ENCODE assay signal across 7 cellular contexts in the genomic region with DNA sequence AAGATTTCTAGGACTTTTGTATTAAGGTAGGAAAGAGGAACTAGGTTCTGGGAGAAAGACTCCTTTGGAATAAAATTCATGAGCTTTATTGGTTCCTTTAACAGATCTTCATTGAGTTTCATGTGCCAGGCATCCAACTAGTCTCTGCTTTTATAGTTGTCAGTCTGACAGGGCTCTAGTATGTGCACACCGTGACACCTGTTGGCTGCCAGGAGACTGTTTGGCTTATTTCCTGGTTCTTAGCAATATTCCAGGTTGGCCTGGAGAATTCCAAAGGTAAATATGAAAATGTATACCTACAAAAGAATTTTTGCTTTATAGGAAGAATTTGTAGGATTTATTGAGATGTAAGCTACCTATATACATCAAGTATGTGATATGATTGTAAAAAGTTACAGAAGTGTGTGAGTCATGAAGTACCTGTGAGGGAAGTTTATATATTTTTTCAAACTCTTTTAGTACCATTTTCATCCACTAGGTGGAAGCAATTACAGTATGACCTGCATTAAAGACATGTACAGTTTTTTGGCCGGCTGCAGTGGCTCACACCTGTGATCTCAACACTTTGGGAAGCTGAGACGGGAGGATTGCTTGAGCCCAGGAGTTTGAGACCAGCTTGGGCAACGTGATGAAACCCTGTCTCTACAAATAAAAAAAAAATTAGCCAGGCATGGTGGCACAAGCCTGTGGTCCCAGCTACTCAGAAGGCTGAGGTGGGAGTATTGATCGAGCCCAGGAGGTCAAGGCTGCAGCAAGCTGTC. TPM values are rescaled to one million over a fixed set of nuclear protein-coding genes. Genes with fewer than 3 reads are reported as not detected.
DNase-seq lines count a peak whose midpoint lies in the region; ATAC-seq and TF ChIP-seq lines count a peak whose summit lies in the region.

No MANE protein-coding gene starts in this region.

- 56% methylated on average over 5 of the region's 5 CpGs for WGBS in smooth muscle cell (ENCODE audit: low lambda C conversion rate)

- no peaks in the 10 kb centered on the region for H3K27me3 Mint-ChIP-seq in activated naive CD8-positive, alpha-beta T cell treated with anti-CD3 and anti-CD28 coated beads, Interleukin-2, amount 10 ng/mL, durations not matched to agents 7 days and 5 days

- no peaks in the 10 kb centered on the region for H3K79me2 ChIP-seq in smooth muscle cell (ENCODE audit: low read depth)

- H3K4me2 ChIP-seq in smooth muscle cell, result no peak overlapping the region

- peaks cover 6% of the 10 kb centered on the region for H3K36me3 Mint-ChIP-seq in activated naive CD8-positive, alpha-beta T cell treated with anti-CD3 and anti-CD28 coated beads, Interleukin-2, amount 10 ng/mL, durations not matched to agents 7 days and 5 days

- POLR2A ChIA-PET in activated naive CD8-positive, alpha-beta T cell treated with anti-CD3 and anti-CD28 coated beads, Interleukin-2, amount 10 ng/mL, durations not matched to agents 7 days and 5 days (lab: Charles Lee), result no interaction called here

- peaks cover 7% of the 10 kb centered on the region for H3K36me3 ChIP-seq in smooth muscle cell (ENCODE audit: low read depth)

- H3K9ac ChIP-seq in smooth muscle cell (ENCODE audit: low read depth), result no peak overlapping the region

- H3K9me3 Mint-ChIP-seq in activated naive CD8-positive, alpha-beta T cell treated with anti-CD3 and anti-CD28 coated beads, Interleukin-2, amount 10 ng/mL, durations not matched to agents 7 days and 5 days, result no peaks in the 10 kb centered on the region

- H3K4me1 Mint-ChIP-seq in activated naive CD8-positive, alpha-beta T cell treated with anti-CD3 and anti-CD28 coated beads, Interleukin-2, amount 10 ng/mL, durations not matched to agents 7 days and 5 days, result no peaks in the 10 kb centered on the region

- no peak overlapping the region for H3K27ac ChIP-seq in smooth muscle cell (ENCODE audit: low read depth)

- TF ChIP-seq CTCF in smooth muscle cell (IDR thresholded peaks at IDR 0.05; ENCODE audit: borderline replicate concordance, insufficient read depth, poor library complexity, severe bottlenecking), result peak; percentile 58

- no peak overlapping the region for H2AFZ ChIP-seq in smooth muscle cell (ENCODE audit: low read depth)

- H3K9me3 ChIP-seq in smooth muscle cell (replicated peaks; ENCODE audit: low read depth), result no peaks in the 10 kb centered on the region

- H3K4me3 Mint-ChIP-seq in activated naive CD8-positive, alpha-beta T cell treated with anti-CD3 and anti-CD28 coated beads, Interleukin-2, amount 10 ng/mL, durations not matched to agents 7 days and 5 days, result no peak overlapping the region

- H3K27ac Mint-ChIP-seq in activated naive CD8-positive, alpha-beta T cell treated with anti-CD3 and anti-CD28 coated beads, Interleukin-2, amount 10 ng/mL, durations not matched to agents 7 days and 5 days, result no peak overlapping the region

- H4K20me1 ChIP-seq in smooth muscle cell (ENCODE audit: low read depth), result peaks cover 6% of the 10 kb centered on the region

- H3K4me1 ChIP-seq in smooth muscle cell (ENCODE audit: low read depth), result no peaks in the 10 kb centered on the region

- intact Hi-C loops in left ventricle myocardium superior (cut with micrococcal nuclease), result loop anchor here (2.0 kb wide), 1 partner anchor 235 kb away; no protein-coding TSS in a partner anchor

- no peaks in the 10 kb centered on the region for H3K27me3 ChIP-seq in smooth muscle cell (ENCODE audit: low read depth)

- no peak overlapping the region for H3K4me3 ChIP-seq in smooth muscle cell

- ATAC-seq in GM21367 (IDR thresholded peaks at IDR 0.05; ENCODE audit: unreplicated experiment) (peak; percentile 91), HG03558 (IDR thresholded peaks at IDR 0.05; ENCODE audit: extremely low read depth, unreplicated experiment) (peak; percentile 77), left ventricle myocardium superior (peak; percentile 72)
- peak; percentile 65 for ATAC-seq in activated naive CD8-positive, alpha-beta T cell treated with anti-CD3 and anti-CD28 coated beads, Interleukin-2, amount 10 ng/mL, durations not matched to agents 7 days and 5 days (ENCODE audit: low read depth)

- DNase-seq in GM03348 (ENCODE audit: low spot score) (peak; percentile 61), NCI-H524 treated with DMSO at 0.1 percent for 48 hours (lab: John Stamatoyannopoulos, UW) (peak; percentile 53), left ventricle myocardium superior (no peak), smooth muscle cell (lab: John Stamatoyannopoulos, UW; ENCODE audit: unreplicated experiment) (no peak)
- DNase-seq in activated naive CD8-positive, alpha-beta T cell treated with anti-CD3 and anti-CD28 coated beads, Interleukin-2, amount 10 ng/mL, durations not matched to agents 7 days and 5 days, result peak; percentile 25

- H3F3A ChIP-seq in smooth muscle cell (ENCODE audit: low read depth), result no peaks in the 10 kb centered on the region

RNA-seq across cellular contexts. Expression of gene NDUFAF5, which starts 35.2 kb away (rescaled TPM):
- total RNA-seq in activated naive CD8-positive, alpha-beta T cell treated with anti-CD3 and anti-CD28 coated beads, Interleukin-2, amount 10 ng/mL, durations not matched to agents 7 days and 5 days, result 10 to 100 TPM; 32.7 to 37.4 TPM
- total RNA-seq in left ventricle myocardium superior (67.4 TPM), smooth muscle cell (15.1 and 19.6 TPM in 2 replicates)
- 23.7 and 27.9 TPM in 2 replicates for polyA plus RNA-seq in smooth muscle cell

RNA-seq across cellular contexts. Expression of gene ESF1, which starts 35.3 kb away (rescaled TPM):
- total RNA-seq in activated naive CD8-positive, alpha-beta T cell treated with anti-CD3 and anti-CD28 coated beads, Interleukin-2, amount 10 ng/mL, durations not matched to agents 7 days and 5 days, result 10 to 100 TPM; 11.4 to 12.4 TPM
- total RNA-seq in left ventricle myocardium superior, result 13.7 TPM
- 9.3 and 10.7 TPM in 2 replicates for total RNA-seq in smooth muscle cell
- polyA plus RNA-seq in smooth muscle cell, result 5.6 and 7.6 TPM in 2 replicates

Comparison
In these comparisons a context has a peak if more than half of its experiments do, and no peak if none do; other contexts are left out.
1. DNase-seq: peak in GM03348 (single experiment), NCI-H524 treated with DMSO at 0.1 percent for 48 hours (single experiment) and activated naive CD8-positive, alpha-beta T cell treated with anti-CD3 and anti-CD28 coated beads, Interleukin-2, amount 10 ng/mL, durations not matched to agents 7 days and 5 days (single experiment); none in left ventricle myocardium superior (single experiment) and smooth muscle cell (single experiment).
2. Peak in every context shown above with its lines, with median percentiles within 50 percentile points of each other: ATAC-seq.